In genomic region chr13:40273173-40274000, GRCh38 we compare ENCODE assay signal across 17 cellular contexts.
A peak's percentile ranks its signal among the peaks of the same experiment; 100 is the strongest.
DNase-seq lines count a peak whose midpoint lies in the region; ATAC-seq and TF ChIP-seq lines count a peak whose summit lies in the region.
"Had no signal": no experiment of that assay in that cellular context is flagged by ENCODE, and none has a peak within 500 bp of the region (broad histone marks: within the 10 kb centered on the region; RNA-seq: fewer than 3 reads in every experiment).

No MANE protein-coding gene starts in this region.

- no peaks in the 10 kb centered on the region for H3K9me2 ChIP-seq in SK-N-SH

- H3K9ac ChIP-seq in SK-N-SH, result no peak overlapping the region
- H3K9ac ChIP-seq: GM23248, parathyroid adenoma had no signal

- H3K4me1 ChIP-seq in SK-N-SH (ENCODE audit: control insufficient read depth in 1 of 2, insufficient read depth in 2 of 2, low read depth in 1 of 2, low read length in 1 of 2) (peaks cover 0 to 24% of the 10 kb centered on the region in 2 experiments; a peak in 3 of 4 replicates), upper lobe of right lung (peaks cover 21% of the 10 kb centered on the region)
- H3K4me1 ChIP-seq: parathyroid adenoma had no signal

- no peak for DNase-seq in SK-N-SH
- DNase-seq in coronary artery (ENCODE audit: low spot score), result no peak
- peak; percentile 77 for DNase-seq in midbrain (lab: John Stamatoyannopoulos, UW)
- no peak for DNase-seq in upper lobe of right lung
- no peak for DNase-seq in NCI-H69 (lab: John Stamatoyannopoulos, UW)
- DNase-seq in stimulated activated CD4-positive, alpha-beta T cell treated with anti-CD3 and anti-CD28 coated beads, Interleukin-2, amount 100 ng/mL, for 48 hours, result no peak
- DNase-seq: 8988T; CD4-positive, alpha-beta memory T cell; endodermal cell; Kasumi-1; NCI-H1436 treated with DMSO at 0.1 percent for 48 hours; NCI-H446 treated with DMSO at 0.1 percent for 48 hours; SIG-M5 had no signal

- H3K36me3 ChIP-seq in SK-N-SH (replicated peaks in 1 of 2; ENCODE audit: control insufficient read depth in 1 of 2, insufficient read depth in 2 of 2, low read length in 1 of 2), result no peaks in the 10 kb centered on the region
- no peaks in the 10 kb centered on the region for H3K36me3 ChIP-seq in upper lobe of right lung

- H4K20me1 ChIP-seq in SK-N-SH (ENCODE audit: insufficient read depth), result no peaks in the 10 kb centered on the region

- TF ChIP-seq RAD21 in SK-N-SH (IDR thresholded peaks at IDR 0.05; ENCODE audit: low read length), result no peak

- H2AFZ ChIP-seq in SK-N-SH (ENCODE audit: low read depth), result no peak overlapping the region
- H2AFZ ChIP-seq: GM23248, parathyroid adenoma had no signal

- 97% methylated on average over 11 of the region's 11 CpGs for WGBS in SK-N-SH (ENCODE audit: low lambda C conversion rate)

- H3K4me2 ChIP-seq in SK-N-SH, result peak overlapping the region; percentile 53

- ATAC-seq in SK-N-SH treated with all-trans-retinoic acid at 6 μM for 48 hours (no peak), upper lobe of right lung (no peak), GM18517 (IDR thresholded peaks at IDR 0.05; ENCODE audit: unreplicated experiment) (no peak)

- CTCF ChIA-PET in SK-N-SH (lab: Yijun Ruan, JAX), result no interaction called here

- H3K27ac ChIP-seq in SK-N-SH (ENCODE audit: low read depth in 2 of 2, low read length in 1 of 2) (no peak overlapping the region), coronary artery (peak overlapping the region; percentile 73 to 92), upper lobe of right lung (peak overlapping the region; percentile 37)
- H3K27ac ChIP-seq: parathyroid adenoma had no signal

- H3K4me3 ChIP-seq in SK-N-SH (ENCODE audit: low read depth in 2 of 2, low read length in 1 of 2), result no peak overlapping the region
- no peak overlapping the region for H3K4me3 ChIP-seq in coronary artery
- no peak overlapping the region for H3K4me3 ChIP-seq in upper lobe of right lung

- H3K9me3 ChIP-seq in SK-N-SH, result no peaks in the 10 kb centered on the region
- no peaks in the 10 kb centered on the region for H3K9me3 ChIP-seq in upper lobe of right lung

- H3K79me2 ChIP-seq in SK-N-SH (ENCODE audit: insufficient read depth), result no peaks in the 10 kb centered on the region
- H3K79me2 ChIP-seq: parathyroid adenoma had no signal

- no peak for TF ChIP-seq EP300 in SK-N-SH (IDR thresholded peaks at IDR 0.05; ENCODE audit: borderline replicate concordance in 1 of 2, low read depth in 1 of 2, low read length in 1 of 2)

- no peaks in the 10 kb centered on the region for H3K27me3 ChIP-seq in SK-N-SH (ENCODE audit: insufficient read depth)
- H3K27me3 ChIP-seq in upper lobe of right lung, result no peaks in the 10 kb centered on the region

- POLR2A ChIA-PET in SK-N-SH (lab: Yijun Ruan, JAX), result no interaction called here

- H3F3A ChIP-seq in SK-N-SH (replicated peaks; ENCODE audit: insufficient read depth), result peaks cover 17% of the 10 kb centered on the region

- intact Hi-C loops in upper lobe of right lung (cut with DNase I), result no loop called here

- TF ChIP-seq CTCF in SK-N-SH (IDR thresholded peaks at IDR 0.05) (no peak), coronary artery (IDR thresholded peaks at IDR 0.05) (no peak), upper lobe of right lung (IDR thresholded peaks at IDR 0.05) (no peak)

TF ChIP-seq in SK-N-SH, 30 proteins besides CTCF, POLR2A, EP300 and RAD21:
- TF ChIP-seq ELF1 (IDR thresholded peaks at IDR 0.05), result no peak
- no peak for TF ChIP-seq MEF2A (IDR thresholded peaks at IDR 0.05; ENCODE audit: borderline replicate concordance, low read depth)
- no peak for TF ChIP-seq RXRA (IDR thresholded peaks at IDR 0.05; ENCODE audit: borderline replicate concordance, low read depth)
- no peak for TF ChIP-seq GATA2 (CRISPR knock-in tag; IDR thresholded peaks at IDR 0.05)

TF ChIP-seq in SK-N-SH treated with all-trans-retinoic acid at 6 μM for 48 hours, 23 proteins besides CTCF, POLR2A, EP300 and RAD21:
- no peak for TF ChIP-seq TCF4 (CRISPR knock-in tag; IDR thresholded peaks at IDR 0.05; ENCODE audit: borderline replicate concordance)
- TF ChIP-seq TOX (CRISPR knock-in tag; IDR thresholded peaks at IDR 0.05; ENCODE audit: borderline replicate concordance), result no peak
- TF ChIP-seq PATZ1 (CRISPR knock-in tag; IDR thresholded peaks at IDR 0.05; ENCODE audit: borderline replicate concordance), result no peak
- no peak for TF ChIP-seq ARNTL (CRISPR knock-in tag; IDR thresholded peaks at IDR 0.05; ENCODE audit: borderline replicate concordance, low read depth)
- no peak for TF ChIP-seq OSR1 (CRISPR knock-in tag; IDR thresholded peaks at IDR 0.05)
- no peak for TF ChIP-seq BACH2 (CRISPR knock-in tag; IDR thresholded peaks at IDR 0.05; ENCODE audit: borderline replicate concordance)
- TF ChIP-seq ISL1 (CRISPR knock-in tag; IDR thresholded peaks at IDR 0.05), result no peak
- TF ChIP-seq POU6F1 (CRISPR knock-in tag; IDR thresholded peaks at IDR 0.05; ENCODE audit: borderline replicate concordance, low read depth), result no peak
- TF ChIP-seq CREB5 (CRISPR knock-in tag; IDR thresholded peaks at IDR 0.05; ENCODE audit: low read depth), result no peak
- no peak for TF ChIP-seq ESRRG (CRISPR knock-in tag; IDR thresholded peaks at IDR 0.05)
- no peak for TF ChIP-seq ZNF8 (CRISPR knock-in tag; IDR thresholded peaks at IDR 0.05)
- no peak for TF ChIP-seq SNAI2 (CRISPR knock-in tag; IDR thresholded peaks at IDR 0.05)
- TF ChIP-seq ZC3H10 (CRISPR knock-in tag; IDR thresholded peaks at IDR 0.05), result no peak
- no peak for TF ChIP-seq TSHZ2 (CRISPR knock-in tag; IDR thresholded peaks at IDR 0.05)

Comparison
In these comparisons a context has a peak if more than half of its experiments do, and no peak if none do; other contexts are left out.
1. H3K27ac ChIP-seq: peak in coronary artery (2 of 2) and upper lobe of right lung (single experiment); none in SK-N-SH (0 of 2).